1 cellular context compared by ENCODE assay signal in the genomic region with DNA sequence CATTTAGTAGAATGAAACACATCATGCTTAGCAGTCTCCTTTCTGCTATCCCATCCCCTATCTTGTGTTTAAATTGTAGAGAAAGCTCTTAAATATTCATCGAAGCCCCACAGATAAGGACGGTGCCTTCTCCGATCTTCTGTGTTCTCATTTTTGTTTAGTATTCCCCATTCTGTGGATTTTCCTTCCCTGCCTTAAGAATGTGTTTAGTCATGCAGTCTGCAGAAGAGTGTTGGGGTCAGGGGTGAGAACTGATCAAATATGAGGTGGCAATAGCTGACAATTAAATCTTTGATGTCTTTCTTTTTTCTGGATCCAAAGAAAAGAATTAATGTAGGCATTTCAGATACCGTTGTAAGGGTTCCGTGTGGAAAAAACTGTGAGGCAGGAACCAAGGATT.
TF ChIP-seq lines count a peak whose summit lies in the region.

No MANE protein-coding gene starts in this region.

TF ChIP-seq in HCT116, 20 proteins besides CTCF, POLR2A, EP300 and RAD21:
- TF ChIP-seq JUND (IDR thresholded peaks at IDR 0.05) = no peak
- no peak for TF ChIP-seq SIN3A (IDR thresholded peaks at IDR 0.05; ENCODE audit: low read depth)
- no peak for TF ChIP-seq POLR2AphosphoS5 (IDR thresholded peaks at IDR 0.05; ENCODE audit: low read depth, low read length)
- no peak for TF ChIP-seq REST (IDR thresholded peaks at IDR 0.05; ENCODE audit: low read depth)
- no peak for TF ChIP-seq ZFX (IDR thresholded peaks at IDR 0.05)
- no peak for TF ChIP-seq EGR1 (IDR thresholded peaks at IDR 0.05; ENCODE audit: low read depth)
- TF ChIP-seq FOSL1 (IDR thresholded peaks at IDR 0.05; ENCODE audit: low read depth) = no peak
- TF ChIP-seq YY1 (IDR thresholded peaks at IDR 0.05; ENCODE audit: extremely low read depth, insufficient replicate concordance, low read depth, low read length) = no peak
- no peak for TF ChIP-seq ELF1 (IDR thresholded peaks at IDR 0.05; ENCODE audit: borderline replicate concordance, low read depth)
- TF ChIP-seq, protein P1, sequence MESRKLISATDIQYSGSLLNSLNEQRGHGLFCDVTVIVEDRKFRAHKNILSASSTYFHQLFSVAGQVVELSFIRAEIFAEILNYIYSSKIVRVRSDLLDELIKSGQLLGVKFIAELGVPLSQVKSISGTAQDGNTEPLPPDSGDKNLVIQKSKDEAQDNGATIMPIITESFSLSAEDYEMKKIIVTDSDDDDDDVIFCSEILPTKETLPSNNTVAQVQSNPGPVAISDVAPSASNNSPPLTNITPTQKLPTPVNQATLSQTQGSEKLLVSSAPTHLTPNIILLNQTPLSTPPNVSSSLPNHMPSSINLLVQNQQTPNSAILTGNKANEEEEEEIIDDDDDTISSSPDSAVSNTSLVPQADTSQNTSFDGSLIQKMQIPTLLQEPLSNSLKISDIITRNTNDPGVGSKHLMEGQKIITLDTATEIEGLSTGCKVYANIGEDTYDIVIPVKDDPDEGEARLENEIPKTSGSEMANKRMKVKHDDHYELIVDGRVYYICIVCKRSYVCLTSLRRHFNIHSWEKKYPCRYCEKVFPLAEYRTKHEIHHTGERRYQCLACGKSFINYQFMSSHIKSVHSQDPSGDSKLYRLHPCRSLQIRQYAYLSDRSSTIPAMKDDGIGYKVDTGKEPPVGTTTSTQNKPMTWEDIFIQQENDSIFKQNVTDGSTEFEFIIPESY (IDR thresholded peaks at IDR 0.05; ENCODE audit: extremely low read depth, insufficient replicate concordance, low read length) = no peak
- no peak for TF ChIP-seq CBX3 (IDR thresholded peaks at IDR 0.05; ENCODE audit: low read depth)
TF ChIP-seq in HCT116: peak in this region for 0.
